Comparison of ENCODE assay signal across 8 cellular contexts in genomic region chr11:10413268-10413667, GRCh38. TPM values are rescaled to one million over a fixed set of nuclear protein-coding genes. Genes with fewer than 3 reads are reported as not detected.
A peak's percentile ranks its signal among the peaks of the same experiment; 100 is the strongest.
DNase-seq lines count a peak whose midpoint lies in the region; ATAC-seq, FAIRE-seq and TF ChIP-seq lines count a peak whose summit lies in the region.

No MANE protein-coding gene starts in this region.

- peak overlapping the region in 2 of 10 donors; percentile 4 to 26 for H3K27ac Mint-ChIP-seq in naive thymus-derived CD8-positive, alpha-beta T cell
- H3K27ac Mint-ChIP-seq in activated T-helper 2 cell treated with anti-CD3 and anti-CD28 coated beads, Interferon-gamma antibody, Interleukin-2, Interleukin-4, amounts not matched to agents 10 μg/mL and 5 μg/mL and 100 μg/mL, durations not matched to agents 14 hours and 24 hours and 36 hours, result no peak overlapping the region

- peak; percentile 25 for DNase-seq in GM12864 (ENCODE audit: low read depth)
- DNase-seq in SK-N-DZ (ENCODE audit: low spot score), result peak; percentile 53
- DNase-seq in bronchial epithelial cell (ENCODE audit: low read depth), result peak; percentile 35
- DNase-seq in naive thymus-derived CD8-positive, alpha-beta T cell, result peak; percentile 12 to 80 (median 51)
- no peak for DNase-seq in activated T-helper 2 cell treated with anti-CD3 and anti-CD28 coated beads, Interferon-gamma antibody, Interleukin-2, Interleukin-4, amounts not matched to agents 10 μg/mL and 5 μg/mL and 100 μg/mL, durations not matched to agents 14 hours and 24 hours and 36 hours (ENCODE audit: low spot score)
- no peak for DNase-seq in cortex of kidney (lab: John Stamatoyannopoulos, UW)

- no peaks in the 10 kb centered on the region for H3K27me3 ChIP-seq in bronchial epithelial cell (ENCODE audit: control insufficient read depth, insufficient read depth, low read length)

- POLR2A ChIA-PET in naive thymus-derived CD8-positive, alpha-beta T cell (lab: Charles Lee), result interaction anchor here (0.7 to 2.7 kb wide), 6 partner anchors 31 to 243 kb away, joined by 3 to 10 read pairs (median 6); partner anchors contain the start of genes AMPD3 and RNF141

- H3K4me3 Mint-ChIP-seq in naive thymus-derived CD8-positive, alpha-beta T cell, result peak overlapping the region in 1 of 10 donors; percentile 38
- no peak overlapping the region for H3K4me3 Mint-ChIP-seq in activated T-helper 2 cell treated with anti-CD3 and anti-CD28 coated beads, Interferon-gamma antibody, Interleukin-2, Interleukin-4, amounts not matched to agents 10 μg/mL and 5 μg/mL and 100 μg/mL, durations not matched to agents 14 hours and 24 hours and 36 hours (ENCODE audit: low read depth)

- H3K36me3 Mint-ChIP-seq in naive thymus-derived CD8-positive, alpha-beta T cell, result no peaks in the 10 kb centered on the region
- no peaks in the 10 kb centered on the region for H3K36me3 Mint-ChIP-seq in activated T-helper 2 cell treated with anti-CD3 and anti-CD28 coated beads, Interferon-gamma antibody, Interleukin-2, Interleukin-4, amounts not matched to agents 10 μg/mL and 5 μg/mL and 100 μg/mL, durations not matched to agents 14 hours and 24 hours and 36 hours (ENCODE audit: low read depth)

- intact Hi-C loops in activated T-helper 2 cell treated with anti-CD3 and anti-CD28 coated beads, Interferon-gamma antibody, Interleukin-2, Interleukin-4, amounts not matched to agents 10 μg/mL and 5 μg/mL and 100 μg/mL, durations not matched to agents 14 hours and 24 hours and 36 hours (cut with micrococcal nuclease), result loop anchor here (1.0 to 2.0 kb wide), 2 partner anchors 128 to 322 kb away; partner anchors contain the start of gene RNF141

- H3K36me3 ChIP-seq in bronchial epithelial cell (ENCODE audit: control insufficient read depth, insufficient read depth, low read length), result no peaks in the 10 kb centered on the region

- ATAC-seq in HG02981 (IDR thresholded peaks at IDR 0.05; ENCODE audit: unreplicated experiment) (peak; percentile 66), GM19452 (IDR thresholded peaks at IDR 0.05; ENCODE audit: unreplicated experiment) (no peak)
- ATAC-seq in naive thymus-derived CD8-positive, alpha-beta T cell, result peak; percentile 89 to 93

- no peaks in the 10 kb centered on the region for H3K9me3 Mint-ChIP-seq in naive thymus-derived CD8-positive, alpha-beta T cell
- H3K9me3 Mint-ChIP-seq in activated T-helper 2 cell treated with anti-CD3 and anti-CD28 coated beads, Interferon-gamma antibody, Interleukin-2, Interleukin-4, amounts not matched to agents 10 μg/mL and 5 μg/mL and 100 μg/mL, durations not matched to agents 14 hours and 24 hours and 36 hours, result no peaks in the 10 kb centered on the region

- H3K4me3 ChIP-seq in GM12864 (ENCODE audit: low read depth, low read length), result no peak overlapping the region
- H3K4me3 ChIP-seq in bronchial epithelial cell (ENCODE audit: low read depth, low read length), result no peak overlapping the region

- TF ChIP-seq CTCF in GM12864 (IDR thresholded peaks at IDR 0.05; ENCODE audit: low read depth, low read length, missing control alignments) (peak; percentile 59), bronchial epithelial cell (IDR thresholded peaks at IDR 0.05; ENCODE audit: insufficient read depth, low read length, severe bottlenecking) (no peak)

- H3K4me1 Mint-ChIP-seq in naive thymus-derived CD8-positive, alpha-beta T cell, result peaks cover 12 to 45% (median 38%) of the 10 kb centered on the region in 4 donors
- H3K4me1 Mint-ChIP-seq in activated T-helper 2 cell treated with anti-CD3 and anti-CD28 coated beads, Interferon-gamma antibody, Interleukin-2, Interleukin-4, amounts not matched to agents 10 μg/mL and 5 μg/mL and 100 μg/mL, durations not matched to agents 14 hours and 24 hours and 36 hours (ENCODE audit: low read depth), result peaks cover 24% of the 10 kb centered on the region

- FAIRE-seq in bronchial epithelial cell (lab: Jason Lieb, UNC), result no peak

- H3K27me3 Mint-ChIP-seq in naive thymus-derived CD8-positive, alpha-beta T cell, result peaks cover 0 to 4% (median 0%) of the 10 kb centered on the region in 5 donors
- H3K27me3 Mint-ChIP-seq in activated T-helper 2 cell treated with anti-CD3 and anti-CD28 coated beads, Interferon-gamma antibody, Interleukin-2, Interleukin-4, amounts not matched to agents 10 μg/mL and 5 μg/mL and 100 μg/mL, durations not matched to agents 14 hours and 24 hours and 36 hours (ENCODE audit: low read depth), result peaks cover 17% of the 10 kb centered on the region

RNA-seq across cellular contexts. Expression of gene AMPD3, which starts 41.8 kb away (rescaled TPM):
- polyA plus RNA-seq in SK-N-DZ (2014; cell fraction: cytosol; rRNA removed), result 5.2 and 13.0 TPM in 2 replicates
- polyA plus RNA-seq in SK-N-DZ (2014; cell fraction: nucleus; rRNA removed), result 8.2 and 8.4 TPM in 2 replicates
- total RNA-seq in bronchial epithelial cell, result 5.3 and 11.0 TPM in 2 replicates
- total RNA-seq in naive thymus-derived CD8-positive, alpha-beta T cell, result 10 to 100 TPM; 24.9 to 28.0 TPM
- 10 to 100 TPM in 2 of 3 donors, 1 to 10 TPM in 1; 4.3 to 14.2 (median 10.6) TPM for polyA plus RNA-seq in naive thymus-derived CD8-positive, alpha-beta T cell
- total RNA-seq in activated T-helper 2 cell treated with anti-CD3 and anti-CD28 coated beads, Interferon-gamma antibody, Interleukin-2, Interleukin-4, amounts not matched to agents 10 μg/mL and 5 μg/mL and 100 μg/mL, durations not matched to agents 14 hours and 24 hours and 36 hours, result 24.8 and 26.1 TPM in 2 replicates

Comparison
In these comparisons a context has a peak if more than half of its experiments do, and no peak if none do; other contexts are left out.
1. DNase-seq: peak in GM12864 (single experiment), SK-N-DZ (single experiment), bronchial epithelial cell (single experiment) and naive thymus-derived CD8-positive, alpha-beta T cell (10 of 10); none in activated T-helper 2 cell treated with anti-CD3 and anti-CD28 coated beads, Interferon-gamma antibody, Interleukin-2, Interleukin-4, amounts not matched to agents 10 μg/mL and 5 μg/mL and 100 μg/mL, durations not matched to agents 14 hours and 24 hours and 36 hours (single experiment) and cortex of kidney (single experiment).